29 cellular contexts compared by ENCODE assay signal in the genomic region with DNA sequence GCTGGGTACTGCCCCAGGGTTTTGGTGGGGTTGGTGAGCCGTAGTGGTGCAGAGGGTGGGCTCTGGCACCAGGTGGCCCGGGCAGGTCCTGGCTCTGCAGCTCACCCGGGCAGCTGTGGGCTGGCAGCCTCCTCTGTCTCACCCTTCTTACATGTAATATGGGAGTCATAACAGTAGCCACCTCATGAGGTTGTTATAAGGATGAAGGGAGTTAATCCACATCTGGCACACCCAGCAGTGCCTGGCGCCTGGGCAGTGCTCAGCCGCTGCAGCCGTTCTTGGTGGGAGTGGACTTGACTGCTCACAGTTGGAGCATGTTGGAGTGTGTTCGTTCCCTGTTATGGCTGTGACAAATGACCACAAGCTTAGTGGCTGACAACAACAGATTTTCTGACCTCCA. TPM values are rescaled to one million over a fixed set of nuclear protein-coding genes. Genes with fewer than 3 reads are reported as not detected.
"Had no signal": no experiment of that assay in that cellular context is flagged by ENCODE, and none has a peak within 500 bp of the region (broad histone marks: within the 10 kb centered on the region; RNA-seq: fewer than 3 reads in every experiment).

No MANE protein-coding gene starts in this region.

- FAIRE-seq: endothelial cell of umbilical vein, urothelium cell line had no signal

- H3K4me3 ChIP-seq: ascending aorta, colonic mucosa, dorsolateral prefrontal cortex, left lung, prostate gland, right atrium auricular region, skin epidermis, transverse colon had no signal

- H3K4me1 Mint-ChIP-seq: immature natural killer cell; stimulated activated effector memory CD8-positive, alpha-beta T cell treated with anti-CD3 and anti-CD28 coated beads, Interleukin-12 subunit alpha, Interleukin-12 subunit beta, amount 100 ng/mL, for 72 hours; stimulated activated naive CD8-positive, alpha-beta T cell treated with anti-CD3 and anti-CD28 coated beads, Interleukin-15, amount 100 ng/mL, for 72 hours; WTC11 had no signal

- H3K27ac Mint-ChIP-seq: activated T-cell treated with anti-CD3 and anti-CD28 coated beads, Interleukin-2, amount 50 U/mL, for 24 hours; activated T-helper 17 cell treated with anti-CD3 and anti-CD28 coated beads, Interleukin-2, amount 50 U/mL, for 72 hours; effector memory CD8-positive, alpha-beta T cell; immature natural killer cell had no signal

- H3K27ac ChIP-seq: ascending aorta, colonic mucosa, dorsolateral prefrontal cortex, left lung, prostate gland, right atrium auricular region had no signal

- H3K4me3 Mint-ChIP-seq: activated T-cell treated with anti-CD3 and anti-CD28 coated beads, Interleukin-2, amount 50 U/mL, for 24 hours; activated T-helper 17 cell treated with anti-CD3 and anti-CD28 coated beads, Interleukin-2, amount 50 U/mL, for 72 hours; effector memory CD8-positive, alpha-beta T cell; immature natural killer cell; naive thymus-derived CD8-positive, alpha-beta T cell; stimulated activated effector memory CD8-positive, alpha-beta T cell treated with anti-CD3 and anti-CD28 coated beads, Interleukin-12 subunit alpha, Interleukin-12 subunit beta, amount 100 ng/mL, for 72 hours; stimulated activated naive CD8-positive, alpha-beta T cell treated with anti-CD3 and anti-CD28 coated beads, Interleukin-15, amount 100 ng/mL, for 72 hours; WTC11 had no signal

- ATAC-seq: activated naive CD4-positive, alpha-beta T cell treated with anti-CD3 and anti-CD28 coated beads, Interleukin-2, amount 50 U/mL, for 72 hours; activated T-helper 17 cell treated with anti-CD3 and anti-CD28 coated beads, Interleukin-2, amount 50 U/mL, for 72 hours; effector memory CD8-positive, alpha-beta T cell; left lung; naive thymus-derived CD8-positive, alpha-beta T cell; stimulated activated effector memory CD8-positive, alpha-beta T cell treated with anti-CD3 and anti-CD28 coated beads, Interleukin-12 subunit alpha, Interleukin-12 subunit beta, amount 100 ng/mL, for 72 hours; stimulated activated naive CD8-positive, alpha-beta T cell treated with anti-CD3 and anti-CD28 coated beads, Interleukin-15, amount 100 ng/mL, for 72 hours; WTC11 had no signal

- H3K27me3 Mint-ChIP-seq: activated T-cell treated with anti-CD3 and anti-CD28 coated beads, Interleukin-2, amount 50 U/mL, for 24 hours; activated T-helper 17 cell treated with anti-CD3 and anti-CD28 coated beads, Interleukin-2, amount 50 U/mL, for 72 hours; effector memory CD8-positive, alpha-beta T cell; naive thymus-derived CD8-positive, alpha-beta T cell; stimulated activated naive CD8-positive, alpha-beta T cell treated with anti-CD3 and anti-CD28 coated beads, Interleukin-15, amount 100 ng/mL, for 72 hours had no signal

- H3K4me1 ChIP-seq: colonic mucosa had no signal

- DNase-seq: activated T-cell treated with anti-CD3 and anti-CD28 coated beads, Interleukin-2, amount 50 U/mL, for 24 hours; central memory CD4-positive, alpha-beta T cell; colonic mucosa; dorsolateral prefrontal cortex; effector memory CD8-positive, alpha-beta T cell; immature natural killer cell; kidney glomerular epithelial cell; left lung; naive thymus-derived CD8-positive, alpha-beta T cell; stimulated activated CD4-positive, alpha-beta T cell treated with anti-CD3 and anti-CD28 coated beads, Interleukin-2, amount 100 ng/mL, for 24 hours; stimulated activated naive CD8-positive, alpha-beta T cell treated with anti-CD3 and anti-CD28 coated beads, Interleukin-15, amount 100 ng/mL, for 72 hours; T-helper 1 cell; T1000; transverse colon had no signal

- H3K27me3 ChIP-seq: ascending aorta, colonic mucosa, dorsolateral prefrontal cortex, left lung, right atrium auricular region, transverse colon had no signal

- H3K9me3 ChIP-seq: ascending aorta, colonic mucosa, left lung, prostate gland, right atrium auricular region, transverse colon had no signal

RNA-seq across cellular contexts. Expression of gene MRGPRD, which starts 48.4 kb away (rescaled TPM):
- total RNA-seq: activated naive CD4-positive, alpha-beta T cell treated with anti-CD3 and anti-CD28 coated beads, Interleukin-2, amount 50 U/mL, for 72 hours; activated T-helper 17 cell treated with anti-CD3 and anti-CD28 coated beads, Interleukin-2, amount 50 U/mL, for 72 hours; ascending aorta; colonic mucosa; dorsolateral prefrontal cortex; endothelial cell of umbilical vein; fibroblast of villous mesenchyme; glomerular endothelial cell; left lung; lung microvascular endothelial cell; naive thymus-derived CD8-positive, alpha-beta T cell; osteocyte; prostate gland; right atrium auricular region; temporal lobe; transverse colon; WTC11 had no signal
- polyA plus RNA-seq: endothelial cell of umbilical vein, immature natural killer cell had no signal
